ENCODE assay signal across 1 cellular context in genomic region chr13:64075543-64076271, GRCh38.
TF ChIP-seq lines count a peak whose summit lies in the region.

No MANE protein-coding gene starts in this region.

TF ChIP-seq in HepG2, 621 proteins besides CTCF, POLR2A, EP300 and RAD21 (continued from another document and continues in another):
- TF ChIP-seq, protein P1, sequence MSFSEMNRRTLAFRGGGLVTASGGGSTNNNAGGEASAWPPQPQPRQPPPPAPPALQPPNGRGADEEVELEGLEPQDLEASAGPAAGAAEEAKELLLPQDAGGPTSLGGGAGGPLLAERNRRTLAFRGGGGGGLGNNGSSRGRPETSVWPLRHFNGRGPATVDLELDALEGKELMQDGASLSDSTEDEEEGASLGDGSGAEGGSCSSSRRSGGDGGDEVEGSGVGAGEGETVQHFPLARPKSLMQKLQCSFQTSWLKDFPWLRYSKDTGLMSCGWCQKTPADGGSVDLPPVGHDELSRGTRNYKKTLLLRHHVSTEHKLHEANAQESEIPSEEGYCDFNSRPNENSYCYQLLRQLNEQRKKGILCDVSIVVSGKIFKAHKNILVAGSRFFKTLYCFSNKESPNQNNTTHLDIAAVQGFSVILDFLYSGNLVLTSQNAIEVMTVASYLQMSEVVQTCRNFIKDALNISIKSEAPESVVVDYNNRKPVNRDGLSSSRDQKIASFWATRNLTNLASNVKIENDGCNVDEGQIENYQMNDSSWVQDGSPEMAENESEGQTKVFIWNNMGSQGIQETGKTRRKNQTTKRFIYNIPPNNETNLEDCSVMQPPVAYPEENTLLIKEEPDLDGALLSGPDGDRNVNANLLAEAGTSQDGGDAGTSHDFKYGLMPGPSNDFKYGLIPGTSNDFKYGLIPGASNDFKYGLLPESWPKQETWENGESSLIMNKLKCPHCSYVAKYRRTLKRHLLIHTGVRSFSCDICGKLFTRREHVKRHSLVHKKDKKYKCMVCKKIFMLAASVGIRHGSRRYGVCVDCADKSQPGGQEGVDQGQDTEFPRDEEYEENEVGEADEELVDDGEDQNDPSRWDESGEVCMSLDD (CRISPR knock-in tag; IDR thresholded peaks at IDR 0.05; ENCODE audit: borderline replicate concordance) = no peak
- TF ChIP-seq ZNF646 (CRISPR knock-in tag; IDR thresholded peaks at IDR 0.05) = no peak
- TF ChIP-seq NBN (conservative IDR thresholded peaks at IDR 0.05) = no peak
- no peak for TF ChIP-seq RFX3 (CRISPR knock-in tag; IDR thresholded peaks at IDR 0.05)
- no peak for TF ChIP-seq DNMT1 (CRISPR knock-in tag; IDR thresholded peaks at IDR 0.05)
- no peak for TF ChIP-seq MBD4 (IDR thresholded peaks at IDR 0.05; ENCODE audit: borderline replicate concordance, low read length)
- TF ChIP-seq BRCA1 (CRISPR knock-in tag; IDR thresholded peaks at IDR 0.05) = no peak
- TF ChIP-seq HES4 (CRISPR knock-in tag; IDR thresholded peaks at IDR 0.05; ENCODE audit: borderline replicate concordance) = no peak
- TF ChIP-seq, protein P2, sequence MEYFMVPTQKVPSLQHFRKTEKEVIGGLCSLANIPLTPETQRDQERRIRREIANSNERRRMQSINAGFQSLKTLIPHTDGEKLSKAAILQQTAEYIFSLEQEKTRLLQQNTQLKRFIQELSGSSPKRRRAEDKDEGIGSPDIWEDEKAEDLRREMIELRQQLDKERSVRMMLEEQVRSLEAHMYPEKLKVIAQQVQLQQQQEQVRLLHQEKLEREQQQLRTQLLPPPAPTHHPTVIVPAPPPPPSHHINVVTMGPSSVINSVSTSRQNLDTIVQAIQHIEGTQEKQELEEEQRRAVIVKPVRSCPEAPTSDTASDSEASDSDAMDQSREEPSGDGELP (IDR thresholded peaks at IDR 0.05; ENCODE audit: borderline replicate concordance, low read depth) = no peak
- TF ChIP-seq ZFX (CRISPR knock-in tag; IDR thresholded peaks at IDR 0.05; ENCODE audit: low read depth) = peak; percentile 77; the same call in 1 of the 2 replicates
- no peak for TF ChIP-seq CCAR2 (optimal IDR thresholded peaks at IDR 0.05; ENCODE audit: low read depth, low read length)
- no peak for TF ChIP-seq ZNF562 (CRISPR knock-in tag; IDR thresholded peaks at IDR 0.05; ENCODE audit: borderline replicate concordance)
- TF ChIP-seq, protein P3, sequence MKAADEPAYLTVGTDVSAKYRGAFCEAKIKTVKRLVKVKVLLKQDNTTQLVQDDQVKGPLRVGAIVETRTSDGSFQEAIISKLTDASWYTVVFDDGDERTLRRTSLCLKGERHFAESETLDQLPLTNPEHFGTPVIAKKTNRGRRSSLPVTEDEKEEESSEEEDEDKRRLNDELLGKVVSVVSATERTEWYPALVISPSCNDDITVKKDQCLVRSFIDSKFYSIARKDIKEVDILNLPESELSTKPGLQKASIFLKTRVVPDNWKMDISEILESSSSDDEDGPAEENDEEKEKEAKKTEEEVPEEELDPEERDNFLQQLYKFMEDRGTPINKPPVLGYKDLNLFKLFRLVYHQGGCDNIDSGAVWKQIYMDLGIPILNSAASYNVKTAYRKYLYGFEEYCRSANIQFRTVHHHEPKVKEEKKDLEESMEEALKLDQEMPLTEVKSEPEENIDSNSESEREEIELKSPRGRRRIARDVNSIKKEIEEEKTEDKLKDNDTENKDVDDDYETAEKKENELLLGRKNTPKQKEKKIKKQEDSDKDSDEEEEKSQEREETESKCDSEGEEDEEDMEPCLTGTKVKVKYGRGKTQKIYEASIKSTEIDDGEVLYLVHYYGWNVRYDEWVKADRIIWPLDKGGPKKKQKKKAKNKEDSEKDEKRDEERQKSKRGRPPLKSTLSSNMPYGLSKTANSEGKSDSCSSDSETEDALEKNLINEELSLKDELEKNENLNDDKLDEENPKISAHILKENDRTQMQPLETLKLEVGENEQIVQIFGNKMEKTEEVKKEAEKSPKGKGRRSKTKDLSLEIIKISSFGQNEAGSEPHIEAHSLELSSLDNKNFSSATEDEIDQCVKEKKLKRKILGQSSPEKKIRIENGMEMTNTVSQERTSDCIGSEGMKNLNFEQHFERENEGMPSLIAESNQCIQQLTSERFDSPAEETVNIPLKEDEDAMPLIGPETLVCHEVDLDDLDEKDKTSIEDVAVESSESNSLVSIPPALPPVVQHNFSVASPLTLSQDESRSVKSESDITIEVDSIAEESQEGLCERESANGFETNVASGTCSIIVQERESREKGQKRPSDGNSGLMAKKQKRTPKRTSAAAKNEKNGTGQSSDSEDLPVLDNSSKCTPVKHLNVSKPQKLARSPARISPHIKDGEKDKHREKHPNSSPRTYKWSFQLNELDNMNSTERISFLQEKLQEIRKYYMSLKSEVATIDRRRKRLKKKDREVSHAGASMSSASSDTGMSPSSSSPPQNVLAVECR (CRISPR knock-in tag; IDR thresholded peaks at IDR 0.05; ENCODE audit: borderline replicate concordance) = peak; percentile 92
- TF ChIP-seq PCBP2 (optimal IDR thresholded peaks at IDR 0.05; ENCODE audit: low read depth, low read length, poor library complexity, severe bottlenecking) = no peak
- TF ChIP-seq ATM (IDR thresholded peaks at IDR 0.05; ENCODE audit: borderline replicate concordance) = no peak
- TF ChIP-seq FIP1L1 (IDR thresholded peaks at IDR 0.05; ENCODE audit: borderline replicate concordance, insufficient read depth, low read depth, low read length) = 0 out of 2 replicates have a peak, but pooled peaks have one; percentile 43
- TF ChIP-seq, protein P4, sequence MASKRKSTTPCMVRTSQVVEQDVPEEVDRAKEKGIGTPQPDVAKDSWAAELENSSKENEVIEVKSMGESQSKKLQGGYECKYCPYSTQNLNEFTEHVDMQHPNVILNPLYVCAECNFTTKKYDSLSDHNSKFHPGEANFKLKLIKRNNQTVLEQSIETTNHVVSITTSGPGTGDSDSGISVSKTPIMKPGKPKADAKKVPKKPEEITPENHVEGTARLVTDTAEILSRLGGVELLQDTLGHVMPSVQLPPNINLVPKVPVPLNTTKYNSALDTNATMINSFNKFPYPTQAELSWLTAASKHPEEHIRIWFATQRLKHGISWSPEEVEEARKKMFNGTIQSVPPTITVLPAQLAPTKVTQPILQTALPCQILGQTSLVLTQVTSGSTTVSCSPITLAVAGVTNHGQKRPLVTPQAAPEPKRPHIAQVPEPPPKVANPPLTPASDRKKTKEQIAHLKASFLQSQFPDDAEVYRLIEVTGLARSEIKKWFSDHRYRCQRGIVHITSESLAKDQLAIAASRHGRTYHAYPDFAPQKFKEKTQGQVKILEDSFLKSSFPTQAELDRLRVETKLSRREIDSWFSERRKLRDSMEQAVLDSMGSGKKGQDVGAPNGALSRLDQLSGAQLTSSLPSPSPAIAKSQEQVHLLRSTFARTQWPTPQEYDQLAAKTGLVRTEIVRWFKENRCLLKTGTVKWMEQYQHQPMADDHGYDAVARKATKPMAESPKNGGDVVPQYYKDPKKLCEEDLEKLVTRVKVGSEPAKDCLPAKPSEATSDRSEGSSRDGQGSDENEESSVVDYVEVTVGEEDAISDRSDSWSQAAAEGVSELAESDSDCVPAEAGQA (IDR thresholded peaks at IDR 0.05; ENCODE audit: low read depth) = peak; percentile 27; the same call in 1 of the 2 replicates
- TF ChIP-seq, protein P4 (CRISPR knock-in tag; IDR thresholded peaks at IDR 0.05; ENCODE audit: borderline replicate concordance) = no peak
- TF ChIP-seq HOXD1 (CRISPR knock-in tag; IDR thresholded peaks at IDR 0.05) = no peak
- TF ChIP-seq ZBTB42 (CRISPR knock-in tag; IDR thresholded peaks at IDR 0.05) = no peak
- TF ChIP-seq ZNF766 (CRISPR knock-in tag; IDR thresholded peaks at IDR 0.05; ENCODE audit: borderline replicate concordance) = no peak
- no peak for TF ChIP-seq ZNF382 (CRISPR knock-in tag; IDR thresholded peaks at IDR 0.05; ENCODE audit: borderline replicate concordance)
- peak; percentile 33 for TF ChIP-seq ZNF883 (CRISPR knock-in tag; IDR thresholded peaks at IDR 0.05; ENCODE audit: not compliant biosample characterization)
- no peak for TF ChIP-seq MYNN (CRISPR knock-in tag; IDR thresholded peaks at IDR 0.05; ENCODE audit: low read depth)
- no peak for TF ChIP-seq ZNF496 (CRISPR knock-in tag; IDR thresholded peaks at IDR 0.05; ENCODE audit: insufficient replicate concordance)
- TF ChIP-seq, protein P5, sequence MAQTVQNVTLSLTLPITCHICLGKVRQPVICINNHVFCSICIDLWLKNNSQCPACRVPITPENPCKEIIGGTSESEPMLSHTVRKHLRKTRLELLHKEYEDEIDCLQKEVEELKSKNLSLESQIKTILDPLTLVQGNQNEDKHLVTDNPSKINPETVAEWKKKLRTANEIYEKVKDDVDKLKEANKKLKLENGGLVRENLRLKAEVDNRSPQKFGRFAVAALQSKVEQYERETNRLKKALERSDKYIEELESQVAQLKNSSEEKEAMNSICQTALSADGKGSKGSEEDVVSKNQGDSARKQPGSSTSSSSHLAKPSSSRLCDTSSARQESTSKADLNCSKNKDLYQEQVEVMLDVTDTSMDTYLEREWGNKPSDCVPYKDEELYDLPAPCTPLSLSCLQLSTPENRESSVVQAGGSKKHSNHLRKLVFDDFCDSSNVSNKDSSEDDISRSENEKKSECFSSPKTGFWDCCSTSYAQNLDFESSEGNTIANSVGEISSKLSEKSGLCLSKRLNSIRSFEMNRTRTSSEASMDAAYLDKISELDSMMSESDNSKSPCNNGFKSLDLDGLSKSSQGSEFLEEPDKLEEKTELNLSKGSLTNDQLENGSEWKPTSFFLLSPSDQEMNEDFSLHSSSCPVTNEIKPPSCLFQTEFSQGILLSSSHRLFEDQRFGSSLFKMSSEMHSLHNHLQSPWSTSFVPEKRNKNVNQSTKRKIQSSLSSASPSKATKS (CRISPR knock-in tag; IDR thresholded peaks at IDR 0.05) = no peak
- TF ChIP-seq TSC22D2 (CRISPR knock-in tag; IDR thresholded peaks at IDR 0.05; ENCODE audit: borderline replicate concordance) = no peak
- no peak for TF ChIP-seq MTA1 (CRISPR knock-in tag; IDR thresholded peaks at IDR 0.05; ENCODE audit: borderline replicate concordance)
- no peak for TF ChIP-seq RFX1 (IDR thresholded peaks at IDR 0.05)
- TF ChIP-seq ZNF138 (CRISPR knock-in tag; IDR thresholded peaks at IDR 0.05; ENCODE audit: low read depth) = no peak
- TF ChIP-seq ZNF780A (CRISPR knock-in tag; IDR thresholded peaks at IDR 0.05) = peak; percentile 38; the same call in 1 of the 2 replicates
- no peak for TF ChIP-seq KLF13 (CRISPR knock-in tag; IDR thresholded peaks at IDR 0.05)
- TF ChIP-seq ZNF34 (CRISPR knock-in tag; IDR thresholded peaks at IDR 0.05; ENCODE audit: borderline replicate concordance) = no peak
